ENCODE assay signal across 16 cellular contexts in the genomic region with DNA sequence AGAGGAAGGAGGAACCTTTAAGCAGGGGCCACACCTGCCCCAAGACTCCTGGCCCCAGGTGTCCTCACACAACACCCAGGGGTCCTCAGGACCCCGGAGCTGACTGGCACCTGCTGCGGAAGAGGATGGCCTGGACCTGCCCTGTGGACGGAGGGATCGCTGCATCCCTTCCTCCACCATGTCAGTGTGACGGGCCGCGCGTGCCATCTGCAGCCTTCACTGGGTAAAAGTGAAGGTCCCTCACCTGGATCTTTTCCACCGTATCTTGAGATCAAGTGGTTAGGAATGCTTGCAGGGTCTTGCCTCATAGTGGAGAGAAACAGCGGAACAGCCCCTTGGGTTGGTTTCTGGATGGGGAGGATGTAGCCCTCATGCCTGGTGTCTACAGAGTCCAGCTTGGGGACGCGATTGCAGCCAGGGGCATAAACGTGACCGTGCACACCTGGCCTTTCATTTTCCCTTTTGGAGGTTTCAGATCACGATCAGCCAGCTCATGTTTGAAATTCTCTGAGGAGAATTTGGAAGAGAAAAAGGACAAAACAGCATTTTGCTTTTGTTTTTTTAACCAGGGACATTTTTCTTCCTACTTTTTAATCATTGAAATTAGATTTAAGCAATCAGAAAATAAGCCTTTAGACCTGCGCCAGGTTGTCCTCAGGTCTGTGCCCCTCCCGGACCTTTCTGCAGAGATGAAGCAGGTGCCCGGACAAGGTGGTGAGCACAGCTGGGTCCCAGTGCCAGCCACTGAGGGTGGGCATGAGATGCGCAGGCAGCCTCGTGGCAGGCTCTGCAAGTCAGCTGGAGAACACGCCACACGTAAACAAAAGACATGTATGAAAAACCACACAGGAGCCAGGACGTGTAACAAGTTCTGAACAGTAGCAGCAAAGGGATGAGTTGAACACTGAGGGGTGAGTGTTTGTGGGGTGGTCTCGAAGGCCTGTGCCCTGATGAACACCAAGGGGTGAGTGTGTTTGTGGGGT.
DNase-seq lines count a peak whose midpoint lies in the region; ATAC-seq and TF ChIP-seq lines count a peak whose summit lies in the region.
"Had no signal": no experiment of that assay in that cellular context is flagged by ENCODE, and none has a peak within 500 bp of the region (broad histone marks: within the 10 kb centered on the region; RNA-seq: fewer than 3 reads in every experiment).

No MANE protein-coding gene starts in this region.

- TF ChIP-seq CTCF in left ventricle myocardium inferior (IDR thresholded peaks at IDR 0.05; ENCODE audit: borderline replicate concordance), result no peak
- no peak for TF ChIP-seq CTCF in WTC11 (IDR thresholded peaks at IDR 0.05)
- TF ChIP-seq CTCF in neural progenitor cell (IDR thresholded peaks at IDR 0.05), result no peak
- no peak for TF ChIP-seq CTCF in transverse colon (IDR thresholded peaks at IDR 0.05)

- CTCF ChIA-PET in WTC11 (lab: Charles Lee), result interaction anchor here (1.1 to 1.2 kb wide), 2 partner anchors 8 to 14 kb away, joined by 3 read pairs; no protein-coding TSS in a partner anchor
- CTCF ChIA-PET in activated CD4-positive, alpha-beta memory T cell treated with anti-CD3 and anti-CD28 coated beads, Interleukin-2, amount 10 ng/mL, durations not matched to agents 7 days and 5 days (lab: Charles Lee), result no interaction called here

- no peaks in the 10 kb centered on the region for H3K36me3 ChIP-seq in left ventricle myocardium inferior
- no peaks in the 10 kb centered on the region for H3K36me3 ChIP-seq in neural progenitor cell
- H3K36me3 ChIP-seq in transverse colon, result no peaks in the 10 kb centered on the region

- no peak overlapping the region for H3K4me3 Mint-ChIP-seq in WTC11
- H3K4me3 Mint-ChIP-seq in neural progenitor cell, result peak overlapping the region; percentile 49
- no peak overlapping the region for H3K4me3 Mint-ChIP-seq in activated CD4-positive, alpha-beta memory T cell treated with anti-CD3 and anti-CD28 coated beads, Interleukin-2, amount 10 ng/mL, durations not matched to agents 7 days and 5 days

- TF ChIP-seq POLR2A in transverse colon (IDR thresholded peaks at IDR 0.05), result no peak

- H3K27me3 Mint-ChIP-seq in WTC11 (ENCODE audit: low read depth) (no peaks in the 10 kb centered on the region; the same call in 1 of the 2 replicates), neural progenitor cell (ENCODE audit: insufficient read depth, low read depth) (peaks cover 7% of the 10 kb centered on the region)
- H3K27me3 Mint-ChIP-seq in activated CD4-positive, alpha-beta memory T cell treated with anti-CD3 and anti-CD28 coated beads, Interleukin-2, amount 10 ng/mL, durations not matched to agents 7 days and 5 days, result peaks cover 11% of the 10 kb centered on the region

- H2AFZ ChIP-seq in neural progenitor cell (replicated peaks), result no peak overlapping the region

- H3K4me1 ChIP-seq in left ventricle myocardium inferior (peaks cover 8% of the 10 kb centered on the region), neural progenitor cell (peaks cover 59% of the 10 kb centered on the region), transverse colon (peaks cover 3 to 7% (median 3%) of the 10 kb centered on the region in 4 donors)
- H3K4me1 ChIP-seq: A549 had no signal

- in situ Hi-C loops in transverse colon (cut with MboI; ENCODE audit: low pct_ligation_motif_present in 1 of 4, low pct_unique_long_range_greater_than_20kb in 1 of 4, low sequenced_read_pairs in 3 of 4), result no loop called here

- peaks cover 54% of the 10 kb centered on the region for H3K4me1 Mint-ChIP-seq in WTC11
- peaks cover 42% of the 10 kb centered on the region for H3K4me1 Mint-ChIP-seq in neural progenitor cell
- peaks cover 3% of the 10 kb centered on the region for H3K4me1 Mint-ChIP-seq in activated CD4-positive, alpha-beta memory T cell treated with anti-CD3 and anti-CD28 coated beads, Interleukin-2, amount 10 ng/mL, durations not matched to agents 7 days and 5 days

- peak overlapping the region; percentile 69; the same call in 1 of the 2 replicates for H3K27ac Mint-ChIP-seq in WTC11
- H3K27ac Mint-ChIP-seq in neural progenitor cell, result peak overlapping the region; percentile 27
- H3K27ac Mint-ChIP-seq in activated CD4-positive, alpha-beta memory T cell treated with anti-CD3 and anti-CD28 coated beads, Interleukin-2, amount 10 ng/mL, durations not matched to agents 7 days and 5 days, result no peak overlapping the region

- peaks cover 4% of the 10 kb centered on the region for H3K9me3 Mint-ChIP-seq in WTC11
- H3K9me3 Mint-ChIP-seq in neural progenitor cell, result peaks cover 2% of the 10 kb centered on the region
- peaks cover 2% of the 10 kb centered on the region for H3K9me3 Mint-ChIP-seq in activated CD4-positive, alpha-beta memory T cell treated with anti-CD3 and anti-CD28 coated beads, Interleukin-2, amount 10 ng/mL, durations not matched to agents 7 days and 5 days

- H4K20me1 ChIP-seq in neural progenitor cell (ENCODE audit: low read depth), result peaks cover 92% of the 10 kb centered on the region

- no peak for ATAC-seq in Right ventricle myocardium superior (ENCODE audit: poor library complexity)
- ATAC-seq in WTC11, result no peak
- no peak for ATAC-seq in GM19351 (IDR thresholded peaks at IDR 0.05; ENCODE audit: unreplicated experiment)
- ATAC-seq: A549 had no signal

- POLR2A ChIA-PET in WTC11 (lab: Charles Lee), result interaction anchor here (0.6 kb wide), 1 partner anchor 1218 kb away, joined by 3 read pairs; no protein-coding TSS in a partner anchor
- POLR2A ChIA-PET in activated CD4-positive, alpha-beta memory T cell treated with anti-CD3 and anti-CD28 coated beads, Interleukin-2, amount 10 ng/mL, durations not matched to agents 7 days and 5 days (lab: Charles Lee), result no interaction called here

- peaks cover 43% of the 10 kb centered on the region for H3K27me3 ChIP-seq in left ventricle myocardium inferior (ENCODE audit: low read depth)
- H3K27me3 ChIP-seq in neural progenitor cell, result no peaks in the 10 kb centered on the region
- H3K27me3 ChIP-seq in transverse colon, result peaks cover 13% of the 10 kb centered on the region

- peaks cover 42% of the 10 kb centered on the region for H3F3A ChIP-seq in neural progenitor cell (ENCODE audit: low read depth)

- DNase-seq in left ventricle myocardium inferior (peak; percentile 9), Right ventricle myocardium superior (no peak), WTC11 (ENCODE audit: low spot score) (peak; percentile 6), neural progenitor cell (ENCODE audit: low spot score) (no peak), transverse colon (peak; percentile 7), NOMO-1 (lab: John Stamatoyannopoulos, UW; ENCODE audit: unreplicated experiment in 2 of 2) (no peak)
- no peak for DNase-seq in activated CD4-positive, alpha-beta memory T cell treated with anti-CD3 and anti-CD28 coated beads, Interleukin-2, amount 10 ng/mL, durations not matched to agents 7 days and 5 days
- DNase-seq: C1 segment of cervical spinal cord, DND-41, GF-D8, NCI-H1092 treated with DMSO at 0.1 percent for 48 hours, NCI-H2081 treated with DMSO at 0.1 percent for 48 hours, NCI-H510A, SHP77 had no signal

- H3K4me2 ChIP-seq in neural progenitor cell, result no peak overlapping the region
- H3K4me2 ChIP-seq: A549 had no signal

- intact Hi-C loops in left ventricle myocardium inferior (cut with micrococcal nuclease) (no loop called here), Right ventricle myocardium superior (cut with DNase I) (no loop called here), transverse colon (cut with DNase I; ENCODE audit: low total_unique reads) (no loop called here)

- H3K9me3 ChIP-seq in left ventricle myocardium inferior (replicated peaks) (peaks cover 7% of the 10 kb centered on the region), neural progenitor cell (ENCODE audit: low read depth) (no peaks in the 10 kb centered on the region), transverse colon (no peaks in the 10 kb centered on the region)
- H3K9me3 ChIP-seq: A549 had no signal

- no peak overlapping the region for H3K9ac ChIP-seq in neural progenitor cell

- TF ChIP-seq EP300 in transverse colon (IDR thresholded peaks at IDR 0.05; ENCODE audit: low read depth), result no peak

- H3K27ac ChIP-seq in left ventricle myocardium inferior (replicated peaks), result no peak overlapping the region
- no peak overlapping the region for H3K27ac ChIP-seq in neural progenitor cell
- H3K27ac ChIP-seq in transverse colon, result no peak overlapping the region
- H3K27ac ChIP-seq: A549 had no signal

- 87 to 88% methylated on average over 8 to 24 of the region's 24 CpGs for WGBS in transverse colon (ENCODE audit: low coverage in 1 of 2), 2 donors

- peaks cover 59% of the 10 kb centered on the region for H3K79me2 ChIP-seq in neural progenitor cell (ENCODE audit: low read depth)

- H3K36me3 Mint-ChIP-seq in WTC11 (peaks cover 33% of the 10 kb centered on the region), neural progenitor cell (peaks cover 36% of the 10 kb centered on the region)
- H3K36me3 Mint-ChIP-seq in activated CD4-positive, alpha-beta memory T cell treated with anti-CD3 and anti-CD28 coated beads, Interleukin-2, amount 10 ng/mL, durations not matched to agents 7 days and 5 days (ENCODE audit: low read depth), result no peaks in the 10 kb centered on the region

- no peak overlapping the region for H3K4me3 ChIP-seq in left ventricle myocardium inferior
- H3K4me3 ChIP-seq in neural progenitor cell, result no peak overlapping the region
- H3K4me3 ChIP-seq in transverse colon, result no peak overlapping the region
- H3K4me3 ChIP-seq: A549 had no signal

TF ChIP-seq in WTC11, 78 proteins besides CTCF, POLR2A, EP300 and RAD21 (continues in another document):
- no peak for TF ChIP-seq ZBTB21 (CRISPR knock-in tag; IDR thresholded peaks at IDR 0.05; ENCODE audit: borderline replicate concordance)
- TF ChIP-seq ZNF425 (CRISPR knock-in tag; conservative IDR thresholded peaks at IDR 0.05), result no peak

Comparison
In these comparisons a context has a peak if more than half of its experiments do, and no peak if none do; other contexts are left out.
1. DNase-seq: peak in left ventricle myocardium inferior (single experiment), WTC11 (single experiment) and transverse colon (single experiment); none in Right ventricle myocardium superior (single experiment), neural progenitor cell (single experiment), activated CD4-positive, alpha-beta memory T cell treated with anti-CD3 and anti-CD28 coated beads, Interleukin-2, amount 10 ng/mL, durations not matched to agents 7 days and 5 days (single experiment) and NOMO-1 (0 of 2).